16 cellular contexts compared by ENCODE assay signal in genomic region chr16:30636599-30636998, GRCh38. TPM values are rescaled to one million over a fixed set of nuclear protein-coding genes. Genes with fewer than 3 reads are reported as not detected.
DNase-seq lines count a peak whose midpoint lies in the region; ATAC-seq, FAIRE-seq and TF ChIP-seq lines count a peak whose summit lies in the region.
"Had no signal": no experiment of that assay in that cellular context is flagged by ENCODE, and none has a peak within 500 bp of the region (broad histone marks: within the 10 kb centered on the region; RNA-seq: fewer than 3 reads in every experiment).

No MANE protein-coding gene starts in this region.

- BruUV-seq in K562 (replicated peaks; lab: Mats Ljungman, UMichigan), result no TSS peak

- H2AFZ ChIP-seq in K562 (ENCODE audit: low read depth, low read length), result no peak overlapping the region

- no peaks in the 10 kb centered on the region for H4K20me1 ChIP-seq in K562 (replicated peaks; ENCODE audit: control insufficient read depth, insufficient read depth, low read length)

- peaks cover 24% of the 10 kb centered on the region for H3K79me2 ChIP-seq in K562 (ENCODE audit: control insufficient read depth, insufficient read depth, low read length)

- peaks cover 22% of the 10 kb centered on the region for H3K4me1 Mint-ChIP-seq in stimulated activated naive CD8-positive, alpha-beta T cell treated with anti-CD3 and anti-CD28 coated beads, Interleukin-15, Interleukin-2, amounts not matched to agents 100 ng/mL and 50 ng/mL, for 24 hours (ENCODE audit: low read depth)
- H3K4me1 Mint-ChIP-seq in stimulated activated naive CD8-positive, alpha-beta T cell treated with anti-CD3 and anti-CD28 coated beads, Interleukin-15, amount 100 ng/mL, for 72 hours, result peaks cover 18% of the 10 kb centered on the region
- peaks cover 7% of the 10 kb centered on the region for H3K4me1 Mint-ChIP-seq in T-helper 2 cell treated with Interferon-gamma antibody and Interleukin-4, amounts not matched to agents 5 μg/mL and 100 μg/mL, for 36 hours (ENCODE audit: low read depth)

- DNase-seq in stimulated activated naive CD8-positive, alpha-beta T cell treated with anti-CD3 and anti-CD28 coated beads, Interleukin-15, amount 100 ng/mL, for 72 hours, result no peak
- DNase-seq in K562 (ENCODE audit: extremely low read depth in 1 of 4, low spot score in 3 of 4), result no peak
- no peak for DNase-seq in T-helper 2 cell treated with Interferon-gamma antibody and Interleukin-4, amounts not matched to agents 5 μg/mL and 100 μg/mL, for 36 hours (ENCODE audit: low spot score)
- DNase-seq: DMS79, NCI-H1417 treated with DMSO at 0.1 percent for 48 hours, NCI-H187 treated with DMSO at 0.1 percent for 48 hours, NCI-H2227 treated with DMSO at 0.1 percent for 48 hours, NCI-H524, NCI-H82, RPMI8226, SIG-M5 had no signal

- no peaks in the 10 kb centered on the region for H3K9me3 Mint-ChIP-seq in stimulated activated naive CD8-positive, alpha-beta T cell treated with anti-CD3 and anti-CD28 coated beads, Interleukin-15, Interleukin-2, amounts not matched to agents 100 ng/mL and 50 ng/mL, for 24 hours
- no peaks in the 10 kb centered on the region for H3K9me3 Mint-ChIP-seq in stimulated activated naive CD8-positive, alpha-beta T cell treated with anti-CD3 and anti-CD28 coated beads, Interleukin-15, amount 100 ng/mL, for 72 hours
- no peaks in the 10 kb centered on the region for H3K9me3 Mint-ChIP-seq in T-helper 2 cell treated with Interferon-gamma antibody and Interleukin-4, amounts not matched to agents 5 μg/mL and 100 μg/mL, for 36 hours

- H3K27ac Mint-ChIP-seq in stimulated activated naive CD8-positive, alpha-beta T cell treated with anti-CD3 and anti-CD28 coated beads, Interleukin-15, Interleukin-2, amounts not matched to agents 100 ng/mL and 50 ng/mL, for 24 hours, result no peak overlapping the region
- H3K27ac Mint-ChIP-seq in stimulated activated naive CD8-positive, alpha-beta T cell treated with anti-CD3 and anti-CD28 coated beads, Interleukin-15, amount 100 ng/mL, for 72 hours, result no peak overlapping the region
- H3K27ac Mint-ChIP-seq in T-helper 2 cell treated with Interferon-gamma antibody and Interleukin-4, amounts not matched to agents 5 μg/mL and 100 μg/mL, for 36 hours, result no peak overlapping the region

- H3K9me3 ChIP-seq in K562 (replicated peaks; ENCODE audit: control insufficient read depth, insufficient read depth, low read depth, low read length), result no peaks in the 10 kb centered on the region

- peak overlapping the region; percentile 37 for H3K4me3 Mint-ChIP-seq in stimulated activated naive CD8-positive, alpha-beta T cell treated with anti-CD3 and anti-CD28 coated beads, Interleukin-15, Interleukin-2, amounts not matched to agents 100 ng/mL and 50 ng/mL, for 24 hours
- H3K4me3 Mint-ChIP-seq in stimulated activated naive CD8-positive, alpha-beta T cell treated with anti-CD3 and anti-CD28 coated beads, Interleukin-15, amount 100 ng/mL, for 72 hours, result peak overlapping the region in 1 of 2 donors; percentile 35
- no peak overlapping the region for H3K4me3 Mint-ChIP-seq in T-helper 2 cell treated with Interferon-gamma antibody and Interleukin-4, amounts not matched to agents 5 μg/mL and 100 μg/mL, for 36 hours

- no peak overlapping the region for H3K9ac ChIP-seq in K562 (ENCODE audit: insufficient read depth in 1 of 2, low read depth in 2 of 2, low read length in 2 of 2)

- TF ChIP-seq CTCF in K562 (IDR thresholded peaks at IDR 0.05 in 2 of 3, conservative IDR thresholded peaks at IDR 0.05 in 1 of 3; ENCODE audit: insufficient read depth in 2 of 3, low read depth in 1 of 3, low read length in 3 of 3), result no peak

- no peak for FAIRE-seq in K562 (lab: Jason Lieb, UNC)
- FAIRE-seq: D721Med had no signal

- no peaks in the 10 kb centered on the region for H3K9me1 ChIP-seq in K562 (ENCODE audit: control insufficient read depth, insufficient read depth, low read length)

- no peaks in the 10 kb centered on the region for H3K27me3 Mint-ChIP-seq in stimulated activated naive CD8-positive, alpha-beta T cell treated with anti-CD3 and anti-CD28 coated beads, Interleukin-15, Interleukin-2, amounts not matched to agents 100 ng/mL and 50 ng/mL, for 24 hours
- no peaks in the 10 kb centered on the region for H3K27me3 Mint-ChIP-seq in stimulated activated naive CD8-positive, alpha-beta T cell treated with anti-CD3 and anti-CD28 coated beads, Interleukin-15, amount 100 ng/mL, for 72 hours
- H3K27me3 Mint-ChIP-seq in T-helper 2 cell treated with Interferon-gamma antibody and Interleukin-4, amounts not matched to agents 5 μg/mL and 100 μg/mL, for 36 hours (ENCODE audit: low read depth), result peaks cover 3% of the 10 kb centered on the region

- TF ChIP-seq RAD21 in K562 (CRISPR knock-in tag; conservative IDR thresholded peaks at IDR 0.05 in 1 of 2, IDR thresholded peaks at IDR 0.05 in 1 of 2), result no peak

- TF ChIP-seq EP300 in K562 (IDR thresholded peaks at IDR 0.05; ENCODE audit: low read length), result no peak

- H3K4me2 ChIP-seq in K562 (ENCODE audit: insufficient read depth, low read length), result no peak overlapping the region

- CTCF ChIA-PET in K562 (lab: Yijun Ruan, JAX; ENCODE audit: low intra/inter-chr PET ratio), result no interaction called here

- 71% methylated on average over 7 of the region's 7 CpGs for WGBS in K562 (ENCODE audit: insufficient coverage, low coverage, missing lambda C conversion rate)

- no peak for TF ChIP-seq POLR2A in K562 (conservative IDR thresholded peaks at IDR 0.05)

- in situ Hi-C loops in K562 (cut with MboI), result loop anchor here (25.0 kb wide), 2 partner anchors 424 to 1174 kb away; partner anchors contain the start of genes BOLA2, SLX1B and SULT1A4

- H3K4me1 ChIP-seq in K562 (replicated peaks in 1 of 2; ENCODE audit: control insufficient read depth in 2 of 2, insufficient read depth in 2 of 2, low read length in 2 of 2), result peaks cover 0 to 23% of the 10 kb centered on the region in 2 experiments; a peak in 2 of 5 replicates

- H3K36me3 ChIP-seq in K562 (ENCODE audit: control insufficient read depth, insufficient read depth, low read length), result no peaks in the 10 kb centered on the region

- peaks cover 5% of the 10 kb centered on the region for H3K36me3 Mint-ChIP-seq in stimulated activated naive CD8-positive, alpha-beta T cell treated with anti-CD3 and anti-CD28 coated beads, Interleukin-15, Interleukin-2, amounts not matched to agents 100 ng/mL and 50 ng/mL, for 24 hours (ENCODE audit: low read depth)
- H3K36me3 Mint-ChIP-seq in T-helper 2 cell treated with Interferon-gamma antibody and Interleukin-4, amounts not matched to agents 5 μg/mL and 100 μg/mL, for 36 hours (ENCODE audit: low read depth), result no peaks in the 10 kb centered on the region

- no peak overlapping the region for H3K27ac ChIP-seq in K562 (ENCODE audit: extremely low read depth, low read depth, low read length)
- H3K27ac ChIP-seq: C4-2B had no signal

- intact Hi-C loops in K562 (cut with micrococcal nuclease), result no loop called here

- ATAC-seq in stimulated activated naive CD8-positive, alpha-beta T cell treated with anti-CD3 and anti-CD28 coated beads, Interleukin-15, amount 100 ng/mL, for 72 hours, result no peak
- no peak for ATAC-seq in K562
- no peak for ATAC-seq in GM19452 (IDR thresholded peaks at IDR 0.05; ENCODE audit: unreplicated experiment)
- ATAC-seq: SK-N-SH treated with all-trans-retinoic acid at 6 μM for 48 hours had no signal

- no peak overlapping the region for H3K4me3 ChIP-seq in K562

- POLR2A ChIA-PET in K562 (lab: Yijun Ruan, JAX), result interaction anchor here (0.5 to 2.3 kb wide), 6 partner anchors 9 to 524 kb away, joined by 3 to 10 read pairs (median 3); partner anchors contain the start of genes DCTPP1, PRR14 and ZNF689

- no peaks in the 10 kb centered on the region for H3K27me3 ChIP-seq in K562 (ENCODE audit: control insufficient read depth in 2 of 2, insufficient read depth in 2 of 2, low read length in 2 of 2)

RNA-seq across cellular contexts. Expression of gene PRR14, which starts 14.2 kb away (rescaled TPM):
- 27.0 and 46.3 TPM in 2 replicates for total RNA-seq in K562 (2011; cell fraction: chromatin; rRNA removed; ENCODE audit: low replicate concordance)
- total RNA-seq in K562 (2011; cell fraction: nucleolus; rRNA removed), result 23.7 and 30.5 TPM in 2 replicates
- total RNA-seq in K562 (2011; cell fraction: nucleoplasm; rRNA removed), result 29.4 and 33.8 TPM in 2 replicates
- total RNA-seq in K562 (2014; rRNA removed) (15.6 and 20.2 TPM in 2 replicates), K562 (2014; rRNA removed; fragmentation: Illumina TruSeq; extraction: Trizol) (6.5 and 6.8 TPM in 2 replicates), K562 (2015; rRNA removed; fragmentation: Illumina TruSeq; extraction: Trizol) (11.5 and 12.5 TPM in 2 replicates), K562 (2021) (62.1 and 63.1 TPM in 2 replicates)
- polyA plus RNA-seq in K562 (2011; rRNA removed) (10.0 and 13.0 TPM in 2 replicates), K562 (2014; fragmentation: Illumina TruSeq; extraction: Trizol) (23.8 and 38.3 TPM in 2 replicates), K562 (2014; fragmentation: Nextera tagmentation; extraction: Ambion mirVana) (1 to 10 TPM; 2.2 to 2.3 TPM), K562 (2014; rRNA removed) (20.5 and 26.7 TPM in 2 replicates)
- polyA plus RNA-seq in K562 (2011; cell fraction: cytosol; rRNA removed), result 6.7 and 10.3 TPM in 2 replicates
- polyA plus RNA-seq in K562 (2011; cell fraction: nucleus; rRNA removed), result 58.6 and 70.0 TPM in 2 replicates
- 29.3 and 46.6 TPM in 2 replicates for polyA plus RNA-seq in K562 (2012)
- 3.1 and 4.4 TPM in 2 replicates for polyA minus RNA-seq in K562 (2011; rRNA and poly(A)+ RNA removed)
- polyA minus RNA-seq in K562 (2011; cell fraction: cytosol; rRNA and poly(A)+ RNA removed), result 7.0 and 17.7 TPM in 2 replicates
- polyA minus RNA-seq in K562 (2011; cell fraction: nucleus; rRNA and poly(A)+ RNA removed), result 14.7 and 23.4 TPM in 2 replicates

RNA-seq across cellular contexts. Expression of gene FBRS, which starts 21.6 kb away (rescaled TPM):
- total RNA-seq in K562 (2011; cell fraction: chromatin; rRNA removed; ENCODE audit: low replicate concordance), result 93.9 and 185 TPM in 2 replicates
- 89.2 and 107 TPM in 2 replicates for total RNA-seq in K562 (2011; cell fraction: nucleolus; rRNA removed)
- total RNA-seq in K562 (2011; cell fraction: nucleoplasm; rRNA removed), result 100 and 120 TPM in 2 replicates
- 13.1 and 19.0 TPM in 2 replicates for total RNA-seq in K562 (2014; rRNA removed)
- total RNA-seq in K562 (2014; rRNA removed; fragmentation: Illumina TruSeq; extraction: Trizol), result 6.9 and 8.1 TPM in 2 replicates
- 15.6 and 17.9 TPM in 2 replicates for total RNA-seq in K562 (2015; rRNA removed; fragmentation: Illumina TruSeq; extraction: Trizol)
- total RNA-seq in K562 (2021), result 50.1 and 59.5 TPM in 2 replicates
- 5.4 and 11.8 TPM in 2 replicates for polyA plus RNA-seq in K562 (2011; rRNA removed)
- 4.5 and 5.9 TPM in 2 replicates for polyA plus RNA-seq in K562 (2011; cell fraction: cytosol; rRNA removed)
- 95.4 and 113 TPM in 2 replicates for polyA plus RNA-seq in K562 (2011; cell fraction: nucleus; rRNA removed)
- 30.9 and 42.6 TPM in 2 replicates for polyA plus RNA-seq in K562 (2012)
- 21.7 and 32.6 TPM in 2 replicates for polyA plus RNA-seq in K562 (2014; fragmentation: Illumina TruSeq; extraction: Trizol)
- polyA plus RNA-seq in K562 (2014; fragmentation: Nextera tagmentation; extraction: Ambion mirVana), result under 1 TPM; 0.32 to 0.46 TPM
- 21.9 and 25.1 TPM in 2 replicates for polyA plus RNA-seq in K562 (2014; rRNA removed)
- 9.1 and 10.0 TPM in 2 replicates for polyA minus RNA-seq in K562 (2011; rRNA and poly(A)+ RNA removed)
- 10.9 and 11.7 TPM in 2 replicates for polyA minus RNA-seq in K562 (2011; cell fraction: cytosol; rRNA and poly(A)+ RNA removed)
- polyA minus RNA-seq in K562 (2011; cell fraction: nucleus; rRNA and poly(A)+ RNA removed), result 49.8 and 67.5 TPM in 2 replicates

RNA-seq across cellular contexts. Expression of gene ZNF689, which starts 26.4 kb away (rescaled TPM):
- 6.2 and 13.7 TPM in 2 replicates for total RNA-seq in K562 (2011; cell fraction: chromatin; rRNA removed; ENCODE audit: low replicate concordance)
- 11.6 and 16.5 TPM in 2 replicates for total RNA-seq in K562 (2011; cell fraction: nucleolus; rRNA removed)
- total RNA-seq in K562 (2011; cell fraction: nucleoplasm; rRNA removed), result 7.8 and 9.5 TPM in 2 replicates
- total RNA-seq in K562 (2014; rRNA removed) (11.4 and 14.6 TPM in 2 replicates), K562 (2014; rRNA removed; fragmentation: Illumina TruSeq; extraction: Trizol) (8.4 and 8.7 TPM in 2 replicates), K562 (2015; rRNA removed; fragmentation: Illumina TruSeq; extraction: Trizol) (12.0 and 12.1 TPM in 2 replicates), K562 (2021) (15.4 and 16.9 TPM in 2 replicates)
- polyA plus RNA-seq in K562 (2011; rRNA removed) (8.0 and 9.6 TPM in 2 replicates), K562 (2014; fragmentation: Illumina TruSeq; extraction: Trizol) (11.6 and 12.3 TPM in 2 replicates), K562 (2014; fragmentation: Nextera tagmentation; extraction: Ambion mirVana) (1 to 10 TPM; 5.4 to 5.7 TPM), K562 (2014; rRNA removed) (10.2 and 10.8 TPM in 2 replicates)
- 8.9 and 19.1 TPM in 2 replicates for polyA plus RNA-seq in K562 (2011; cell fraction: cytosol; rRNA removed)
- polyA plus RNA-seq in K562 (2011; cell fraction: nucleus; rRNA removed), result 8.3 and 9.8 TPM in 2 replicates
- 7.8 and 9.0 TPM in 2 replicates for polyA plus RNA-seq in K562 (2012)
- 8.2 and 10.0 TPM in 2 replicates for polyA minus RNA-seq in K562 (2011; rRNA and poly(A)+ RNA removed)
- polyA minus RNA-seq in K562 (2011; cell fraction: cytosol; rRNA and poly(A)+ RNA removed), result 11.1 TPM in 2 replicates
- polyA minus RNA-seq in K562 (2011; cell fraction: nucleus; rRNA and poly(A)+ RNA removed), result 7.8 and 8.9 TPM in 2 replicates

RNA-seq across cellular contexts. Expression of gene ZNF785, which starts 51.1 kb away (rescaled TPM):
- 39.3 and 45.4 TPM in 2 replicates for total RNA-seq in K562 (2011; cell fraction: chromatin; rRNA removed; ENCODE audit: low replicate concordance)
- 37.5 and 42.2 TPM in 2 replicates for total RNA-seq in K562 (2011; cell fraction: nucleolus; rRNA removed)
- total RNA-seq in K562 (2011; cell fraction: nucleoplasm; rRNA removed), result 41.3 and 53.4 TPM in 2 replicates
- total RNA-seq in K562 (2014; rRNA removed) (6.9 and 7.2 TPM in 2 replicates), K562 (2014; rRNA removed; fragmentation: Illumina TruSeq; extraction: Trizol) (4.6 and 4.8 TPM in 2 replicates), K562 (2015; rRNA removed; fragmentation: Illumina TruSeq; extraction: Trizol) (6.2 and 6.4 TPM in 2 replicates), K562 (2021) (9.7 and 11.6 TPM in 2 replicates)
- polyA plus RNA-seq in K562 (2011; rRNA removed) (10.6 and 12.4 TPM in 2 replicates), K562 (2014; fragmentation: Illumina TruSeq; extraction: Trizol) (4.7 and 5.0 TPM in 2 replicates), K562 (2014; fragmentation: Nextera tagmentation; extraction: Ambion mirVana) (under 1 TPM; 0.64 to 0.70 TPM), K562 (2014; rRNA removed) (11.0 and 12.4 TPM in 2 replicates)
- 10.0 and 13.3 TPM in 2 replicates for polyA plus RNA-seq in K562 (2011; cell fraction: cytosol; rRNA removed)
- 18.3 and 22.4 TPM in 2 replicates for polyA plus RNA-seq in K562 (2011; cell fraction: nucleus; rRNA removed)
- polyA plus RNA-seq in K562 (2012), result 6.7 and 11.9 TPM in 2 replicates
- polyA minus RNA-seq in K562 (2011; rRNA and poly(A)+ RNA removed), result 7.4 and 8.3 TPM in 2 replicates
- 4.4 and 4.9 TPM in 2 replicates for polyA minus RNA-seq in K562 (2011; cell fraction: cytosol; rRNA and poly(A)+ RNA removed)
- 13.5 and 16.0 TPM in 2 replicates for polyA minus RNA-seq in K562 (2011; cell fraction: nucleus; rRNA and poly(A)+ RNA removed)
